In genomic region chr6:5941188-5941587, GRCh38 we compare ENCODE assay signal across 24 cellular contexts.
A peak's percentile ranks its signal among the peaks of the same experiment; 100 is the strongest.
DNase-seq lines count a peak whose midpoint lies in the region; ATAC-seq and TF ChIP-seq lines count a peak whose summit lies in the region.
"Had no signal": no experiment of that assay in that cellular context is flagged by ENCODE, and none has a peak within 500 bp of the region (broad histone marks: within the 10 kb centered on the region; RNA-seq: fewer than 3 reads in every experiment).

No MANE protein-coding gene starts in this region.

- peaks cover 1% of the 10 kb centered on the region for H3K27me3 Mint-ChIP-seq in activated CD8-positive, alpha-beta T cell treated with anti-CD3 and anti-CD28 coated beads for 36 hours

- peaks cover 29% of the 10 kb centered on the region for H3K9me3 ChIP-seq in MG63
- no peaks in the 10 kb centered on the region for H3K9me3 ChIP-seq in PC-9 (ENCODE audit: insufficient read depth, low read depth)
- H3K9me3 ChIP-seq: ovary had no signal

- POLR2A ChIA-PET in activated CD8-positive, alpha-beta T cell treated with anti-CD3 and anti-CD28 coated beads for 36 hours (lab: Charles Lee), result no interaction called here
- POLR2A ChIA-PET in PC-9 (lab: Charles Lee; ENCODE audit: unreplicated experiment), result no interaction called here

- no peaks in the 10 kb centered on the region for H3F3A ChIP-seq in PC-9 (ENCODE audit: insufficient read depth, low read depth)

- no peak overlapping the region for H3K4me3 Mint-ChIP-seq in activated CD8-positive, alpha-beta T cell treated with anti-CD3 and anti-CD28 coated beads for 36 hours
- H3K4me3 Mint-ChIP-seq: activated B cell treated with CpG ODN at 0.5 μM for 24 hours; activated naive CD8-positive, alpha-beta T cell treated with anti-CD3 and anti-CD28 coated beads, Interleukin-2, amount 10 ng/mL, durations not matched to agents 7 days and 5 days; CD4-positive, CD25-positive, alpha-beta regulatory T cell; natural killer cell had no signal

- H3K9me3 Mint-ChIP-seq in activated CD8-positive, alpha-beta T cell treated with anti-CD3 and anti-CD28 coated beads for 36 hours, result peaks cover 15% of the 10 kb centered on the region

- no peak overlapping the region for H2AFZ ChIP-seq in PC-9

- H3K27ac Mint-ChIP-seq in activated CD8-positive, alpha-beta T cell treated with anti-CD3 and anti-CD28 coated beads for 36 hours, result no peak overlapping the region
- H3K27ac Mint-ChIP-seq: activated B cell treated with CpG ODN at 0.5 μM for 24 hours; activated naive CD8-positive, alpha-beta T cell treated with anti-CD3 and anti-CD28 coated beads, Interleukin-2, amount 10 ng/mL, durations not matched to agents 7 days and 5 days; natural killer cell had no signal

- H3K4me3 ChIP-seq in AG10803 (ENCODE audit: low read length), result no peak overlapping the region
- no peak overlapping the region for H3K4me3 ChIP-seq in MG63
- no peak overlapping the region for H3K4me3 ChIP-seq in astrocyte of the spinal cord (ENCODE audit: low read depth, low read length)
- H3K4me3 ChIP-seq in PC-9, result no peak overlapping the region
- H3K4me3 ChIP-seq: heart left ventricle, ovary had no signal

- H3K4me2 ChIP-seq in PC-9, result no peak overlapping the region

- no peak for TF ChIP-seq CTCF in AG10803 (conservative IDR thresholded peaks at IDR 0.05; ENCODE audit: low read length)
- no peak for TF ChIP-seq CTCF in astrocyte of the spinal cord (IDR thresholded peaks at IDR 0.05; ENCODE audit: low read depth, low read length)
- TF ChIP-seq CTCF in activated CD8-positive, alpha-beta T cell treated with anti-CD3 and anti-CD28 coated beads for 36 hours (IDR thresholded peaks at IDR 0.05), result no peak
- TF ChIP-seq CTCF in PC-9 (conservative IDR thresholded peaks at IDR 0.05), result no peak

- no peaks in the 10 kb centered on the region for H3K4me1 Mint-ChIP-seq in activated CD8-positive, alpha-beta T cell treated with anti-CD3 and anti-CD28 coated beads for 36 hours (ENCODE audit: low read depth)
- H3K4me1 Mint-ChIP-seq: activated B cell treated with CpG ODN at 0.5 μM for 24 hours; CD4-positive, CD25-positive, alpha-beta regulatory T cell had no signal

- no peaks in the 10 kb centered on the region for H3K9me2 ChIP-seq in PC-9 (ENCODE audit: insufficient read depth)

- H3K36me3 ChIP-seq in MG63 (no peaks in the 10 kb centered on the region), PC-9 (ENCODE audit: low read depth) (no peaks in the 10 kb centered on the region)
- H3K36me3 ChIP-seq: heart left ventricle, ovary had no signal

- CTCF ChIA-PET in activated CD8-positive, alpha-beta T cell treated with anti-CD3 and anti-CD28 coated beads for 36 hours (lab: Charles Lee), result no interaction called here
- CTCF ChIA-PET in PC-9 (lab: Charles Lee), result no interaction called here

- H3K36me3 Mint-ChIP-seq in activated CD8-positive, alpha-beta T cell treated with anti-CD3 and anti-CD28 coated beads for 36 hours (ENCODE audit: low read depth), result peaks cover 2% of the 10 kb centered on the region
- H3K36me3 Mint-ChIP-seq: CD4-positive, CD25-positive, alpha-beta regulatory T cell had no signal

- DNase-seq in AG10803 (ENCODE audit: low read depth), result peak; percentile 45
- DNase-seq in MG63, result peak; percentile 86
- DNase-seq in astrocyte of the spinal cord (ENCODE audit: low read depth, low spot score), result peak; percentile 48
- DNase-seq in sciatic nerve (ENCODE audit: low spot score), result no peak
- DNase-seq in activated CD8-positive, alpha-beta T cell treated with anti-CD3 and anti-CD28 coated beads for 36 hours, result no peak
- DNase-seq in PC-9, result no peak
- DNase-seq in activated naive CD4-positive, alpha-beta T cell treated with Interleukin-2 at 50 U/mL for 16 hours, result no peak
- no peak for DNase-seq in COLO668 (lab: John Stamatoyannopoulos, UW; ENCODE audit: unreplicated experiment)
- DNase-seq: activated B cell treated with CpG ODN at 0.5 μM for 24 hours; activated CD4-positive, alpha-beta T cell treated with anti-CD3 and anti-CD28 coated beads, Interleukin-2, amount 50 U/mL, for 4 hours; activated CD8-positive, alpha-beta memory T cell treated with anti-CD3 and anti-CD28 coated beads, Interleukin-2, amount 50 U/mL, for 48 hours; activated naive CD8-positive, alpha-beta T cell treated with anti-CD3 and anti-CD28 coated beads, Interleukin-2, amount 10 ng/mL, durations not matched to agents 7 days and 5 days; CD4-positive, CD25-positive, alpha-beta regulatory T cell; natural killer cell; NCI-H1417; NCI-H82; ovary; retina; stimulated activated CD4-positive, alpha-beta T cell treated with anti-CD3 and anti-CD28 coated beads, Interleukin-12 subunit alpha, Interleukin-12 subunit beta, amount 100 ng/mL, for 4 hours; stimulated activated CD4-positive, alpha-beta T cell treated with anti-CD3 and anti-CD28 coated beads, Interleukin-4, amount 100 ng/mL, for 24 hours; stimulated activated naive CD4-positive, alpha-beta T cell; SW 1271 had no signal

- H3K4me1 ChIP-seq in PC-9 (replicated peaks; ENCODE audit: insufficient read depth), result no peaks in the 10 kb centered on the region

- ATAC-seq in sciatic nerve, result peak; percentile 86
- no peak for ATAC-seq in activated CD8-positive, alpha-beta T cell treated with anti-CD3 and anti-CD28 coated beads for 36 hours
- ATAC-seq: HCT116, natural killer cell had no signal

- no peak overlapping the region for H3K27ac ChIP-seq in PC-9
- H3K27ac ChIP-seq: heart left ventricle, ovary had no signal

- BruUV-seq in PC-9 (replicated peaks; lab: Mats Ljungman, UMichigan), result no TSS peak

- H3K79me2 ChIP-seq in PC-9 (ENCODE audit: low read depth), result no peaks in the 10 kb centered on the region

- in situ Hi-C loops in astrocyte of the spinal cord (cut with HindIII; ENCODE audit: low sequenced_read_pairs), result no loop called here

- H3K27me3 ChIP-seq in MG63, result no peaks in the 10 kb centered on the region
- peaks cover 6% of the 10 kb centered on the region; the same call in 1 of the 2 replicates for H3K27me3 ChIP-seq in PC-9 (ENCODE audit: insufficient read depth, low read depth)
- H3K27me3 ChIP-seq: heart left ventricle, ovary had no signal

- intact Hi-C loops in sciatic nerve (cut with DNase I) (no loop called here), PC-9 (cut with micrococcal nuclease; ENCODE audit: unreplicated experiment) (no loop called here)
- intact Hi-C loops in activated CD8-positive, alpha-beta T cell treated with anti-CD3 and anti-CD28 coated beads for 36 hours (cut with micrococcal nuclease), result no loop called here

- H4K20me1 ChIP-seq in PC-9 (ENCODE audit: insufficient read depth), result no peaks in the 10 kb centered on the region

Comparison
In these comparisons a context has a peak if more than half of its experiments do, and no peak if none do; other contexts are left out.
1. DNase-seq: peak in AG10803 (single experiment), MG63 (single experiment) and astrocyte of the spinal cord (single experiment); none in sciatic nerve (single experiment), activated CD8-positive, alpha-beta T cell treated with anti-CD3 and anti-CD28 coated beads for 36 hours (single experiment), PC-9 (0 of 2), activated naive CD4-positive, alpha-beta T cell treated with Interleukin-2 at 50 U/mL for 16 hours (single experiment) and COLO668 (single experiment).